Comparison of ENCODE assay signal across 25 cellular contexts in the genomic region with DNA sequence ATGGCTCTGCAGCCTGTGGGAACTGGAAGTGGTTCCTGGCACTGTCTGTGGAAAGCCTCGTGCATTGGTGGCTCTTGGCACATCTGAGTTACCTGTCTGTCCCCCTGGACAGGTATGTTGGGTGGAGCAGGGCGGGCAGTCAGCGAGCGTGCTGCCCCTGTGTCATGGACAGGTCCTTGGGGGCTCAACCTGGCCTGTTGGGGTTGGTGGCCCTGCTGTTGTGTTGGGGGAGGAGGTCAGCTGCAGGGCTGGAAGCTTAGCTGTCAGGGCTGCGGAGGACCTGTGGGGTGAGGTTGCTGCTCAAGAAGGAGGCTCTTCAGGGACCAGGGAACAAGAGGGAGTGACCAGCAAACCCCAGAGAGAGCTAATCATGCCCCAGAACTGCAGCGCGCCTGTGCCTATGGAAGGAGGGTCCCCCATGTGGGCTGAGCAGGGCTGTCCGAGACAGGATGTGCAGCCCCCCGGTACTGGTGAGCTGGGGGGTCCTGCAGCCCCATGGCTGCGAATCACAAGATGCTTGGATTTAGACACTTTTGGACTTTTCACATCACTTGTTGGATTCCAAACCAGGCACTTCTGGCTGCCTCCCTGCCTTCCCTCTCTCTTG. TPM values are rescaled to one million over a fixed set of nuclear protein-coding genes. Genes with fewer than 3 reads are reported as not detected.
DNase-seq lines count a peak whose midpoint lies in the region; ATAC-seq and TF ChIP-seq lines count a peak whose summit lies in the region.
"Had no signal": no experiment of that assay in that cellular context is flagged by ENCODE, and none has a peak within 500 bp of the region (broad histone marks: within the 10 kb centered on the region; RNA-seq: fewer than 3 reads in every experiment).

No MANE protein-coding gene starts in this region.

- TF ChIP-seq EP300 in gastroesophageal sphincter (IDR thresholded peaks at IDR 0.05) = no peak

- peaks cover 0 to 33% of the 10 kb centered on the region in 2 donors for H3K36me3 ChIP-seq in gastroesophageal sphincter
- peaks cover 0 to 4% of the 10 kb centered on the region in 2 donors for H3K36me3 ChIP-seq in aorta (ENCODE audit: control insufficient read depth in 1 of 2, insufficient read depth in 2 of 2, low read length in 1 of 2)
- H3K36me3 ChIP-seq: BLaER1 treated with 17β-estradiol and CSF1 and Interleukin-3, amounts not matched to agents 10 nM and 100 nM had no signal

- intact Hi-C loops in sciatic nerve (cut with DNase I) = no loop called here
- intact Hi-C loops in aorta (cut with DNase I) = loop anchor here in 1 of 2 donors (10.0 kb wide), 1 partner anchor 59 kb away; no protein-coding TSS in a partner anchor
- intact Hi-C loops in activated CD4-positive, alpha-beta T cell treated with anti-CD3 and anti-CD28 coated beads for 36 hours (cut with DNase I, micrococcal nuclease) = no loop called here
- intact Hi-C loops in activated CD4-positive, alpha-beta memory T cell treated with anti-CD3 and anti-CD28 coated beads for 36 hours (cut with micrococcal nuclease) = no loop called here

- H3K27me3 Mint-ChIP-seq in activated naive CD8-positive, alpha-beta T cell treated with anti-CD3 and anti-CD28 coated beads, Interleukin-2, amount 50 U/mL, for 24 hours = peaks cover 2% of the 10 kb centered on the region
- H3K27me3 Mint-ChIP-seq in activated naive CD8-positive, alpha-beta T cell treated with anti-CD3 and anti-CD28 coated beads for 36 hours = no peaks in the 10 kb centered on the region
- H3K27me3 Mint-ChIP-seq in activated CD4-positive, alpha-beta T cell treated with anti-CD3 and anti-CD28 coated beads for 36 hours = no peaks in the 10 kb centered on the region
- H3K27me3 Mint-ChIP-seq in activated CD4-positive, alpha-beta memory T cell treated with anti-CD3 and anti-CD28 coated beads for 36 hours = no peaks in the 10 kb centered on the region
- H3K27me3 Mint-ChIP-seq: CD4-positive, alpha-beta memory T cell had no signal

- no peak for TF ChIP-seq CTCF in gastroesophageal sphincter (IDR thresholded peaks at IDR 0.05)

- DNase-seq in activated naive CD8-positive, alpha-beta T cell treated with anti-CD3 and anti-CD28 coated beads, Interleukin-2, amount 50 U/mL, for 24 hours = no peak
- no peak for DNase-seq in activated naive CD8-positive, alpha-beta T cell treated with anti-CD3 and anti-CD28 coated beads for 36 hours
- no peak for DNase-seq in sciatic nerve (ENCODE audit: low spot score)
- DNase-seq in aorta = no peak
- DNase-seq in activated CD4-positive, alpha-beta T cell treated with anti-CD3 and anti-CD28 coated beads for 36 hours = no peak
- no peak for DNase-seq in activated CD4-positive, alpha-beta memory T cell treated with anti-CD3 and anti-CD28 coated beads for 36 hours
- DNase-seq: 8988T; Caco-2; CD4-positive, alpha-beta memory T cell; DMS 273 treated with DMSO at 0.1 percent for 48 hours; DND-41; GM23248; H9; HFFc6; KG1; NCI-H1092; NCI-H1436 treated with DMSO at 0.1 percent for 48 hours; NCI-H1930; NCI-H510A; SHP77 treated with DMSO at 0.1 percent for 48 hours had no signal

- H3K27ac ChIP-seq in gastroesophageal sphincter (peak overlapping the region in 3 of 4 donors; percentile 78 to 92 (median 87)), aorta (ENCODE audit: low read depth in 1 of 2, low read length in 2 of 2) (peak overlapping the region; percentile 29 to 34)
- H3K27ac ChIP-seq: BLaER1 treated with 17β-estradiol and CSF1 and Interleukin-3, amounts not matched to agents 10 nM and 100 nM; GM23248; RWPE1 had no signal

- POLR2A ChIA-PET in activated CD4-positive, alpha-beta T cell treated with anti-CD3 and anti-CD28 coated beads for 36 hours (lab: Charles Lee) = no interaction called here
- POLR2A ChIA-PET in activated CD4-positive, alpha-beta memory T cell treated with anti-CD3 and anti-CD28 coated beads for 36 hours (lab: Charles Lee) = no interaction called here

- 0 to 86% methylated on average over 1 to 5 of the region's 10 CpGs for WGBS in gastroesophageal sphincter (ENCODE audit: low coverage in 1 of 2), 2 donors
- 44 to 58% methylated on average over 10 of the region's 10 CpGs for WGBS in aorta, 2 donors

- no peak overlapping the region for H3K4me3 ChIP-seq in gastroesophageal sphincter
- H3K4me3 ChIP-seq in aorta (ENCODE audit: low read length in 2 of 2) = no peak overlapping the region
- H3K4me3 ChIP-seq: BLaER1 treated with 17β-estradiol and CSF1 and Interleukin-3, amounts not matched to agents 10 nM and 100 nM; GM12878; GM23248 had no signal

- H3K4me3 Mint-ChIP-seq in activated naive CD8-positive, alpha-beta T cell treated with anti-CD3 and anti-CD28 coated beads, Interleukin-2, amount 50 U/mL, for 24 hours = no peak overlapping the region
- no peak overlapping the region for H3K4me3 Mint-ChIP-seq in activated naive CD8-positive, alpha-beta T cell treated with anti-CD3 and anti-CD28 coated beads for 36 hours
- no peak overlapping the region for H3K4me3 Mint-ChIP-seq in activated CD4-positive, alpha-beta T cell treated with anti-CD3 and anti-CD28 coated beads for 36 hours
- no peak overlapping the region for H3K4me3 Mint-ChIP-seq in activated CD4-positive, alpha-beta memory T cell treated with anti-CD3 and anti-CD28 coated beads for 36 hours
- H3K4me3 Mint-ChIP-seq: CD4-positive, alpha-beta memory T cell; H9; HFFc6 had no signal

- H3K4me1 ChIP-seq in gastroesophageal sphincter (peaks cover 0 to 98% (median 9%) of the 10 kb centered on the region in 3 donors), aorta (ENCODE audit: control insufficient read depth in 1 of 2, insufficient read depth in 2 of 2, low read length in 2 of 2) (no peaks in the 10 kb centered on the region)
- H3K4me1 ChIP-seq: BLaER1 treated with 17β-estradiol and CSF1 and Interleukin-3, amounts not matched to agents 10 nM and 100 nM; Caco-2 had no signal

- no peaks in the 10 kb centered on the region for H3K9me3 Mint-ChIP-seq in activated naive CD8-positive, alpha-beta T cell treated with anti-CD3 and anti-CD28 coated beads, Interleukin-2, amount 50 U/mL, for 24 hours
- H3K9me3 Mint-ChIP-seq in activated naive CD8-positive, alpha-beta T cell treated with anti-CD3 and anti-CD28 coated beads for 36 hours = no peaks in the 10 kb centered on the region
- H3K9me3 Mint-ChIP-seq in activated CD4-positive, alpha-beta T cell treated with anti-CD3 and anti-CD28 coated beads for 36 hours (ENCODE audit: low read depth) = peaks cover 3% of the 10 kb centered on the region
- H3K9me3 Mint-ChIP-seq in activated CD4-positive, alpha-beta memory T cell treated with anti-CD3 and anti-CD28 coated beads for 36 hours = no peaks in the 10 kb centered on the region
- H3K9me3 Mint-ChIP-seq: HFFc6 had no signal

- H3K36me3 Mint-ChIP-seq in activated naive CD8-positive, alpha-beta T cell treated with anti-CD3 and anti-CD28 coated beads, Interleukin-2, amount 50 U/mL, for 24 hours (ENCODE audit: low read depth) = no peaks in the 10 kb centered on the region
- H3K36me3 Mint-ChIP-seq in activated naive CD8-positive, alpha-beta T cell treated with anti-CD3 and anti-CD28 coated beads for 36 hours = peaks cover 9% of the 10 kb centered on the region
- peaks cover 21% of the 10 kb centered on the region for H3K36me3 Mint-ChIP-seq in activated CD4-positive, alpha-beta T cell treated with anti-CD3 and anti-CD28 coated beads for 36 hours (ENCODE audit: low read depth)
- H3K36me3 Mint-ChIP-seq in activated CD4-positive, alpha-beta memory T cell treated with anti-CD3 and anti-CD28 coated beads for 36 hours = peaks cover 5% of the 10 kb centered on the region

- no peak for TF ChIP-seq POLR2A in gastroesophageal sphincter (IDR thresholded peaks at IDR 0.05)

- H3K27ac Mint-ChIP-seq in activated naive CD8-positive, alpha-beta T cell treated with anti-CD3 and anti-CD28 coated beads, Interleukin-2, amount 50 U/mL, for 24 hours = no peak overlapping the region
- H3K27ac Mint-ChIP-seq in activated naive CD8-positive, alpha-beta T cell treated with anti-CD3 and anti-CD28 coated beads for 36 hours = no peak overlapping the region
- H3K27ac Mint-ChIP-seq in activated CD4-positive, alpha-beta T cell treated with anti-CD3 and anti-CD28 coated beads for 36 hours = no peak overlapping the region
- H3K27ac Mint-ChIP-seq in activated CD4-positive, alpha-beta memory T cell treated with anti-CD3 and anti-CD28 coated beads for 36 hours = no peak overlapping the region
- H3K27ac Mint-ChIP-seq: HFFc6 had no signal

- CTCF ChIA-PET in activated CD4-positive, alpha-beta T cell treated with anti-CD3 and anti-CD28 coated beads for 36 hours (lab: Charles Lee) = interaction anchor here (1.0 kb wide), 1 partner anchor 251 kb away, joined by 3 read pairs; no protein-coding TSS in a partner anchor
- CTCF ChIA-PET in activated CD4-positive, alpha-beta memory T cell treated with anti-CD3 and anti-CD28 coated beads for 36 hours (lab: Charles Lee) = interaction anchor here (1.2 kb wide), 1 partner anchor 10 kb away, joined by 3 read pairs; no protein-coding TSS in a partner anchor

- ATAC-seq in activated naive CD8-positive, alpha-beta T cell treated with anti-CD3 and anti-CD28 coated beads, Interleukin-2, amount 50 U/mL, for 24 hours = peak; percentile 38
- ATAC-seq in gastroesophageal sphincter (no peak), sciatic nerve (peak; percentile 7), aorta (ENCODE audit: low FRiP score) (peak; percentile 5), HG03521 (IDR thresholded peaks at IDR 0.05; ENCODE audit: unreplicated experiment) (no peak)
- no peak for ATAC-seq in activated CD4-positive, alpha-beta T cell treated with anti-CD3 and anti-CD28 coated beads for 36 hours
- ATAC-seq: GM12878 had no signal

- H3K9me3 ChIP-seq in gastroesophageal sphincter (no peaks in the 10 kb centered on the region), aorta (ENCODE audit: control insufficient read depth, low read length) (no peaks in the 10 kb centered on the region)
- H3K9me3 ChIP-seq: Caco-2 had no signal

- H3K27me3 ChIP-seq in gastroesophageal sphincter (no peaks in the 10 kb centered on the region), aorta (ENCODE audit: control insufficient read depth in 1 of 2, insufficient read depth in 2 of 2, low read length in 1 of 2) (no peaks in the 10 kb centered on the region)

- H3K4me1 Mint-ChIP-seq in activated naive CD8-positive, alpha-beta T cell treated with anti-CD3 and anti-CD28 coated beads, Interleukin-2, amount 50 U/mL, for 24 hours = no peaks in the 10 kb centered on the region
- peaks cover 6% of the 10 kb centered on the region for H3K4me1 Mint-ChIP-seq in activated naive CD8-positive, alpha-beta T cell treated with anti-CD3 and anti-CD28 coated beads for 36 hours
- peaks cover 9% of the 10 kb centered on the region for H3K4me1 Mint-ChIP-seq in activated CD4-positive, alpha-beta T cell treated with anti-CD3 and anti-CD28 coated beads for 36 hours
- H3K4me1 Mint-ChIP-seq in activated CD4-positive, alpha-beta memory T cell treated with anti-CD3 and anti-CD28 coated beads for 36 hours (ENCODE audit: low read depth) = no peaks in the 10 kb centered on the region

RNA-seq across cellular contexts. Expression of a gene that starts 7.2 kb away (rescaled TPM):
- under 1 TPM; 0.86 to 0.87 TPM for total RNA-seq in activated naive CD8-positive, alpha-beta T cell treated with anti-CD3 and anti-CD28 coated beads for 36 hours
- total RNA-seq in gastroesophageal sphincter (10 to 100 TPM; 27.7 to 69.2 (median 48.7) TPM), sciatic nerve (37.0 TPM), aorta (10 to 100 TPM; 34.4 to 55.2 TPM)
- 1 to 10 TPM; 5.1 to 7.6 TPM for polyA plus RNA-seq in aorta
- total RNA-seq in activated CD4-positive, alpha-beta T cell treated with anti-CD3 and anti-CD28 coated beads for 36 hours = 1 to 10 TPM; 1.8 to 3.1 TPM
- 1 to 10 TPM in 1 of 2 experiments, under 1 TPM in 1; 0.67 to 1.6 TPM for total RNA-seq in activated CD4-positive, alpha-beta memory T cell treated with anti-CD3 and anti-CD28 coated beads for 36 hours
- total RNA-seq: GM23248, HFFc6 had no signal
- polyA plus RNA-seq: GM23248 had no signal

Comparison
In these comparisons a context has a peak if more than half of its experiments do, and no peak if none do; other contexts are left out.
1. ATAC-seq: peak in activated naive CD8-positive, alpha-beta T cell treated with anti-CD3 and anti-CD28 coated beads, Interleukin-2, amount 50 U/mL, for 24 hours (single experiment), sciatic nerve (single experiment) and aorta (single experiment); none in gastroesophageal sphincter (single experiment), activated CD4-positive, alpha-beta T cell treated with anti-CD3 and anti-CD28 coated beads for 36 hours (single experiment) and HG03521 (single experiment).